15 cellular contexts compared by ENCODE assay signal in the genomic region with DNA sequence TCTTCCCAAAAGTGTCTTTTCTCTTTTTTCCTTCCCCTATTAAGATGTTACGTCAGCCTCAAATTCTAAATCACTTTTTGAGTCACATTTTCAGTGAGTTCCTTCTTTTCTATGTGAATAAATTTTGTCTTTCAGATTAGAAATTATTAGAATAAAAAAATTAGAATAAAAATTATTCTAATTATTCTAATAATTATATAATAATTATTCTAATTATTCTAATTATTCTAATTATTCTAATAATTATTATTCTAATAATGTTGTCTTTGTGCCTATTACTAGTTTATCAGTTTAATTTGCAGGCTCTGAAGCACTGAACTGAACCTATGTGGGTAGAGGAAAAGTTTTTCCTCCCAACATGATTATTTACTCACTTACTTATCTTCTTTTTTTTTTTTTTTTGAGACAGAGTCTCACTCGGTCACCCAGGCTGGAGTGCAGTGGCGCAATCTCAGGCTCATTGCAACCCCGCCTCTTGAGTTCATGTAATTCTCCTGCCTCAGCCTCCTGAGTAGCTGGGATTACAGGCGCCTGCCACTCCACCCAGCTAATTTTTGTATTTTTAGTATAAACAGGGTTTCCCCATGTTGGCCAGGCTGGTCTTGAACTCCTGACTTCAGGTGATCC. TPM values are rescaled to one million over a fixed set of nuclear protein-coding genes. Genes with fewer than 3 reads are reported as not detected.
A peak's percentile ranks its signal among the peaks of the same experiment; 100 is the strongest.
DNase-seq lines count a peak whose midpoint lies in the region; TF ChIP-seq lines count a peak whose summit lies in the region.
"Had no signal": no experiment of that assay in that cellular context is flagged by ENCODE, and none has a peak within 500 bp of the region (broad histone marks: within the 10 kb centered on the region; RNA-seq: fewer than 3 reads in every experiment).

No MANE protein-coding gene starts in this region.

- TF ChIP-seq POLR2A in NB4 (IDR thresholded peaks at IDR 0.05; ENCODE audit: extremely low read depth, insufficient read length), result no peak
- no peak for TF ChIP-seq POLR2A in erythroblast (IDR thresholded peaks at IDR 0.05; ENCODE audit: low read length)

- DNase-seq in GF-D8 (lab: John Stamatoyannopoulos, UW) (peak; percentile 41), NB4 (ENCODE audit: low read depth) (peak; percentile 84), erythroblast (lab: John Stamatoyannopoulos, UW) (peak; percentile 79 to 85), mesothelial cell of epicardium (ENCODE audit: low spot score in 2 of 2, unreplicated experiment in 2 of 2) (no peak), COR-L47 (lab: John Stamatoyannopoulos, UW) (no peak), retina (no peak), ACHN (no peak)
- DNase-seq: anterior cingulate cortex; GOT3; KG1; naive thymus-derived CD8-positive, alpha-beta T cell; NCI-H1105 treated with DMSO at 0.1 percent for 48 hours; NK-92 treated with Interleukin-12 subunit alpha and Interleukin-12 subunit beta, amount 100 ng/mL, for 24 hours had no signal

- H3K27me3 Mint-ChIP-seq in mesothelial cell of epicardium (ENCODE audit: low read depth), result no peaks in the 10 kb centered on the region
- H3K27me3 Mint-ChIP-seq: naive thymus-derived CD8-positive, alpha-beta T cell had no signal

- TF ChIP-seq CTCF in NB4 (IDR thresholded peaks at IDR 0.05; ENCODE audit: low read depth, low read length), result no peak
- TF ChIP-seq CTCF in mesothelial cell of epicardium (IDR thresholded peaks at IDR 0.05; ENCODE audit: unreplicated experiment), result no peak

- H3K4me1 Mint-ChIP-seq in mesothelial cell of epicardium, result peaks cover 4% of the 10 kb centered on the region

- peaks cover 7% of the 10 kb centered on the region for H3K36me3 Mint-ChIP-seq in mesothelial cell of epicardium
- H3K36me3 Mint-ChIP-seq: naive thymus-derived CD8-positive, alpha-beta T cell had no signal

- H3K9me3 Mint-ChIP-seq in mesothelial cell of epicardium, result peaks cover 12% of the 10 kb centered on the region
- H3K9me3 Mint-ChIP-seq: naive thymus-derived CD8-positive, alpha-beta T cell; T-helper 1 cell treated with Interleukin-12 subunit alpha and Interleukin-12 subunit beta and Interleukin-4 antibody, amounts not matched to agents 30 μg/mL and 1 μg/mL, for 36 hours had no signal

- in situ Hi-C loops in ACHN (cut with HindIII; ENCODE audit: low pct_ligation_motif_present, low pct_unique_long_range_greater_than_20kb, low sequenced_read_pairs), result no loop called here

- peak overlapping the region; percentile 56 for H3K27ac Mint-ChIP-seq in mesothelial cell of epicardium
- H3K27ac Mint-ChIP-seq: activated T-helper 2 cell treated with anti-CD3 and anti-CD28 coated beads, Interferon-gamma antibody, Interleukin-2, Interleukin-4, amounts not matched to agents 10 μg/mL and 5 μg/mL and 100 μg/mL, durations not matched to agents 14 hours and 24 hours and 36 hours; naive thymus-derived CD8-positive, alpha-beta T cell; T-helper 1 cell treated with Interleukin-12 subunit alpha and Interleukin-12 subunit beta and Interleukin-4 antibody, amounts not matched to agents 30 μg/mL and 1 μg/mL, for 36 hours had no signal

- no peak overlapping the region for H3K4me3 ChIP-seq in NB4 (ENCODE audit: low read depth, low read length)

- no peak overlapping the region for H3K4me3 Mint-ChIP-seq in mesothelial cell of epicardium
- H3K4me3 Mint-ChIP-seq: naive thymus-derived CD8-positive, alpha-beta T cell; T-helper 1 cell treated with Interleukin-12 subunit alpha and Interleukin-12 subunit beta and Interleukin-4 antibody, amounts not matched to agents 30 μg/mL and 1 μg/mL, for 36 hours had no signal

RNA-seq across cellular contexts. Expression of a gene that starts 39.8 kb away (rescaled TPM):
- 62.0 to 66.6 TPM (median 62.2 TPM) in 3 replicates for total RNA-seq in mesothelial cell of epicardium

Comparison
In these comparisons a context has a peak if more than half of its experiments do, and no peak if none do; other contexts are left out.
1. DNase-seq: peak in GF-D8 (single experiment), NB4 (single experiment) and erythroblast (2 of 2); none in mesothelial cell of epicardium (0 of 2), COR-L47 (single experiment), retina (single experiment) and ACHN (single experiment).